9 cellular contexts compared by ENCODE assay signal in genomic region chr20:60206259-60206658, GRCh38.
DNase-seq lines count a peak whose midpoint lies in the region; ATAC-seq and TF ChIP-seq lines count a peak whose summit lies in the region.
"Had no signal": no experiment of that assay in that cellular context is flagged by ENCODE, and none has a peak within 500 bp of the region (broad histone marks: within the 10 kb centered on the region; RNA-seq: fewer than 3 reads in every experiment).

No MANE protein-coding gene starts in this region.

- TF ChIP-seq EP300 in stomach (IDR thresholded peaks at IDR 0.05): no peak
- no peak for TF ChIP-seq EP300 in suprapubic skin (IDR thresholded peaks at IDR 0.05)

- peaks cover 3% of the 10 kb centered on the region for H3K4me1 Mint-ChIP-seq in activated naive CD4-positive, alpha-beta T cell treated with anti-CD3 and anti-CD28 coated beads for 36 hours (ENCODE audit: low read depth)

- TF ChIP-seq POLR2A in stomach (IDR thresholded peaks at IDR 0.05) (no peak), suprapubic skin (IDR thresholded peaks at IDR 0.05) (no peak)

- peaks cover 7% of the 10 kb centered on the region for H3K27me3 Mint-ChIP-seq in activated naive CD4-positive, alpha-beta T cell treated with anti-CD3 and anti-CD28 coated beads for 36 hours (ENCODE audit: low read depth)

- peak; percentile 7 for TF ChIP-seq CTCF in psoas muscle (IDR thresholded peaks at IDR 0.05)
- TF ChIP-seq CTCF in stomach (IDR thresholded peaks at IDR 0.05): no peak
- TF ChIP-seq CTCF in suprapubic skin (IDR thresholded peaks at IDR 0.05): peak in 1 of 2 donors; percentile 8

- in situ Hi-C loops in T47D (cut with HindIII; ENCODE audit: low pct_unique_long_range_greater_than_20kb, low sequenced_read_pairs): no loop called here

- intact Hi-C loops in activated naive CD4-positive, alpha-beta T cell treated with anti-CD3 and anti-CD28 coated beads for 36 hours (cut with micrococcal nuclease): loop anchor here (2.0 kb wide), 1 partner anchor 149 kb away; no protein-coding TSS in a partner anchor
- intact Hi-C loops in psoas muscle (cut with DNase I): no loop called here
- intact Hi-C loops in stomach (cut with DNase I; ENCODE audit: low total_unique reads): no loop called here

- H3K36me3 ChIP-seq in psoas muscle (ENCODE audit: insufficient read depth in 1 of 2, low read depth in 1 of 2) (no peaks in the 10 kb centered on the region), stomach (no peaks in the 10 kb centered on the region), suprapubic skin (no peaks in the 10 kb centered on the region)

- DNase-seq in activated naive CD4-positive, alpha-beta T cell treated with anti-CD3 and anti-CD28 coated beads for 36 hours: peak; percentile 21
- no peak for DNase-seq in activated naive CD4-positive, alpha-beta T cell (lab: John Stamatoyannopoulos, UW)
- DNase-seq in NCI-H146 treated with DMSO at 0.1 percent for 48 hours (lab: John Stamatoyannopoulos, UW; ENCODE audit: unreplicated experiment) (peak; percentile 55), T47D (ENCODE audit: low read depth in 1 of 2, low spot score in 1 of 2) (peak; percentile 25 to 66), psoas muscle (no peak), stomach (no peak), suprapubic skin (ENCODE audit: low spot score in 2 of 2) (no peak)

- WGBS in psoas muscle, 3 donors: 64 to 78% (median 70%) methylated on average over 3 of the region's 3 CpGs
- 28 to 51% (median 43%) methylated on average over 3 of the region's 3 CpGs for WGBS in stomach, 5 donors
- WGBS in suprapubic skin: 53% methylated on average over 3 of the region's 3 CpGs

- H3K4me3 ChIP-seq in psoas muscle: no peak overlapping the region
- no peak overlapping the region for H3K4me3 ChIP-seq in stomach
- H3K4me3 ChIP-seq in suprapubic skin: no peak overlapping the region

- CTCF ChIA-PET in activated naive CD4-positive, alpha-beta T cell treated with anti-CD3 and anti-CD28 coated beads for 36 hours (lab: Charles Lee): interaction anchor here (0.6 kb wide), 1 partner anchor 259 kb away, joined by 3 read pairs; no protein-coding TSS in a partner anchor

- H3K4me1 ChIP-seq in psoas muscle: no peaks in the 10 kb centered on the region
- H3K4me1 ChIP-seq in stomach: peaks cover 0 to 18% (median 11%) of the 10 kb centered on the region in 4 donors
- no peaks in the 10 kb centered on the region for H3K4me1 ChIP-seq in suprapubic skin

- H3K27me3 ChIP-seq in psoas muscle (ENCODE audit: insufficient read depth in 3 of 3, low read length in 2 of 3): no peaks in the 10 kb centered on the region
- H3K27me3 ChIP-seq in stomach: peaks cover 0 to 4% (median 0%) of the 10 kb centered on the region in 3 donors
- H3K27me3 ChIP-seq in suprapubic skin: no peaks in the 10 kb centered on the region

- ATAC-seq in psoas muscle (peak in 1 of 4 donors; percentile 38), GM18858 (IDR thresholded peaks at IDR 0.05; ENCODE audit: unreplicated experiment) (no peak)

- no peaks in the 10 kb centered on the region for H3K9me3 ChIP-seq in psoas muscle
- H3K9me3 ChIP-seq in stomach: no peaks in the 10 kb centered on the region
- H3K9me3 ChIP-seq in suprapubic skin: no peaks in the 10 kb centered on the region

- no peaks in the 10 kb centered on the region for H3K9me3 Mint-ChIP-seq in activated naive CD4-positive, alpha-beta T cell treated with anti-CD3 and anti-CD28 coated beads for 36 hours
- H3K9me3 Mint-ChIP-seq: activated naive CD4-positive, alpha-beta T cell treated with anti-CD3 and anti-CD28 coated beads, Interleukin-2, amount 50 U/mL, for 24 hours had no signal

- H3K4me3 Mint-ChIP-seq in activated naive CD4-positive, alpha-beta T cell treated with anti-CD3 and anti-CD28 coated beads for 36 hours: no peak overlapping the region
- H3K4me3 Mint-ChIP-seq: activated naive CD4-positive, alpha-beta T cell treated with anti-CD3 and anti-CD28 coated beads, Interleukin-2, amount 50 U/mL, for 24 hours had no signal

- no peaks in the 10 kb centered on the region for H3K36me3 Mint-ChIP-seq in activated naive CD4-positive, alpha-beta T cell treated with anti-CD3 and anti-CD28 coated beads for 36 hours (ENCODE audit: low read depth)
- H3K36me3 Mint-ChIP-seq: activated naive CD4-positive, alpha-beta T cell treated with anti-CD3 and anti-CD28 coated beads, Interleukin-2, amount 50 U/mL, for 24 hours had no signal

- no peak overlapping the region for H3K27ac ChIP-seq in psoas muscle
- H3K27ac ChIP-seq in stomach: no peak overlapping the region
- no peak overlapping the region for H3K27ac ChIP-seq in suprapubic skin

- H3K27ac Mint-ChIP-seq in activated naive CD4-positive, alpha-beta T cell treated with anti-CD3 and anti-CD28 coated beads for 36 hours: no peak overlapping the region
- H3K27ac Mint-ChIP-seq: activated naive CD4-positive, alpha-beta T cell treated with anti-CD3 and anti-CD28 coated beads, Interleukin-2, amount 50 U/mL, for 24 hours had no signal

Comparison
In these comparisons a context has a peak if more than half of its experiments do, and no peak if none do; other contexts are left out.
1. DNase-seq: peak in activated naive CD4-positive, alpha-beta T cell treated with anti-CD3 and anti-CD28 coated beads for 36 hours (single experiment), NCI-H146 treated with DMSO at 0.1 percent for 48 hours (single experiment) and T47D (2 of 2); none in activated naive CD4-positive, alpha-beta T cell (0 of 4), psoas muscle (0 of 2), stomach (single experiment) and suprapubic skin (0 of 2).